Comparison of ENCODE assay signal across 25 cellular contexts in the genomic region with DNA sequence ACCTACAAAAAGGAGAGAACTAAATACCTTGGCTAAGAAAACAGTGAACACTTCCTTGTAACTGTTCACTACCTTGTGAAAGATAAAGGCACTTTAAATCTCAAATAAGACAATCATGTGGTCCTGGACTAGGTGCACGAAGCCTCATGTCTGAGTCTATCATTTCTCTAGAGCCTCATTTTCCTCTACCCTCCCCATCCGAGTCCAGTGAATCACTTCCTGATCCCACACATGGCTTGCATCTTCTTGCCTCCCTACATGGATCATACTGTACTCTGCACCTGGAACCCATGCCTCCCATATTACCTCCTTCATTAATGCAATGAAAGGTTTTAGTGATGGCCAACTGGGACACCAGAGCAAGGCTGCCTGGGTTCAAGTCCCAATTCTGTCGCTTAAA. TPM values are rescaled to one million over a fixed set of nuclear protein-coding genes. Genes with fewer than 3 reads are reported as not detected.
"Had no signal": no experiment of that assay in that cellular context is flagged by ENCODE, and none has a peak within 500 bp of the region (broad histone marks: within the 10 kb centered on the region; RNA-seq: fewer than 3 reads in every experiment).

No MANE protein-coding gene starts in this region.

- H3K4me3 ChIP-seq: mucosa of descending colon, suprapubic skin, tibial artery had no signal

- H3K27me3 ChIP-seq: brain microvascular endothelial cell, suprapubic skin, tibial artery had no signal

- FAIRE-seq: astrocyte, kidney, TTC549 had no signal

- H3K36me3 ChIP-seq: brain microvascular endothelial cell, suprapubic skin, tibial artery had no signal

- H3K27ac ChIP-seq: brain microvascular endothelial cell, suprapubic skin, tibial artery, VCaP had no signal

- DNase-seq: activated CD4-positive, alpha-beta T cell treated with anti-CD3 and anti-CD28 coated beads for 4 hours; activated CD4-positive, alpha-beta T cell treated with anti-CD3 and anti-CD28 coated beads, Interleukin-2, amount 50 U/mL, for 4 hours; activated gamma-delta T cell treated with Interleukin-2 at 50 U/mL for 16 hours; activated naive CD4-positive, alpha-beta T cell treated with anti-CD3 and anti-CD28 coated beads, Interleukin-2, amount 50 U/mL, for 16 hours; activated T-cell treated with anti-CD3 and anti-CD28 coated beads, Interleukin-2, amount 50 U/mL, for 1 hour; amniotic stem cell; brain microvascular endothelial cell; caudate nucleus; cortex of kidney; effector memory CD8-positive, alpha-beta T cell; foreskin fibroblast; head of caudate nucleus; hypothalamus; immature natural killer cell; mucosa of descending colon; right cardiac atrium; stimulated activated naive CD4-positive, alpha-beta T cell; T-helper 9 cell; tibial artery had no signal

- H3K4me1 ChIP-seq: suprapubic skin, tibial artery had no signal

RNA-seq across cellular contexts. Expression of a gene that starts 34.5 kb away (rescaled TPM):
- total RNA-seq: myocyte had no signal
